Comparison of ENCODE assay signal across 14 cellular contexts in genomic region chr1:149915429-149916192, GRCh38. TPM values are rescaled to one million over a fixed set of nuclear protein-coding genes. Genes with fewer than 3 reads are reported as not detected.
DNase-seq lines count a peak whose midpoint lies in the region; ATAC-seq and TF ChIP-seq lines count a peak whose summit lies in the region.
"Had no signal": no experiment of that assay in that cellular context is flagged by ENCODE, and none has a peak within 500 bp of the region (broad histone marks: within the 10 kb centered on the region; RNA-seq: fewer than 3 reads in every experiment).

No MANE protein-coding gene starts in this region.

- peaks cover 21% of the 10 kb centered on the region for H3K36me3 Mint-ChIP-seq in activated naive CD4-positive, alpha-beta T cell treated with anti-CD3 and anti-CD28 coated beads, Interleukin-2, amount 10 ng/mL, durations not matched to agents 7 days and 5 days
- H3K36me3 Mint-ChIP-seq in activated CD8-positive, alpha-beta T cell treated with anti-CD3 and anti-CD28 coated beads for 36 hours (ENCODE audit: low read depth): no peaks in the 10 kb centered on the region
- H3K36me3 Mint-ChIP-seq in immature natural killer cell: peaks cover 0 to under 1% (median 0%) of the 10 kb centered on the region in 3 donors

- H3K9me3 ChIP-seq in uterus: no peaks in the 10 kb centered on the region
- H3K9me3 ChIP-seq: stomach had no signal

- no peaks in the 10 kb centered on the region for H3K27me3 ChIP-seq in uterus
- H3K27me3 ChIP-seq: brain microvascular endothelial cell had no signal

- POLR2A ChIA-PET in activated CD8-positive, alpha-beta T cell treated with anti-CD3 and anti-CD28 coated beads for 36 hours (lab: Charles Lee): interaction anchor here (1.3 to 7.6 kb wide), 4 partner anchors 10 to 319 kb away, joined by 3 to 61 read pairs (median 5); a partner anchor contains a TSS

- no peak for TF ChIP-seq CTCF in activated CD8-positive, alpha-beta T cell treated with anti-CD3 and anti-CD28 coated beads for 36 hours (IDR thresholded peaks at IDR 0.05)
- TF ChIP-seq CTCF in uterus (IDR thresholded peaks at IDR 0.05): no peak
- no peak for TF ChIP-seq CTCF in GM20000 (IDR thresholded peaks at IDR 0.05; ENCODE audit: extremely low read depth, missing control alignments)

- H3K4me3 Mint-ChIP-seq in activated naive CD4-positive, alpha-beta T cell treated with anti-CD3 and anti-CD28 coated beads, Interleukin-2, amount 10 ng/mL, durations not matched to agents 7 days and 5 days: peak overlapping the region; percentile 91
- H3K4me3 Mint-ChIP-seq in activated CD8-positive, alpha-beta T cell treated with anti-CD3 and anti-CD28 coated beads for 36 hours: peak overlapping the region; percentile 81
- peak overlapping the region in 3 of 5 donors; percentile 24 to 28 (median 26) for H3K4me3 Mint-ChIP-seq in immature natural killer cell

- H3K4me1 ChIP-seq in uterus: no peaks in the 10 kb centered on the region
- H3K4me1 ChIP-seq: foreskin keratinocyte had no signal

- TF ChIP-seq POLR2A in uterus (IDR thresholded peaks at IDR 0.05): no peak

- H3K27me3 Mint-ChIP-seq in activated naive CD4-positive, alpha-beta T cell treated with anti-CD3 and anti-CD28 coated beads, Interleukin-2, amount 10 ng/mL, durations not matched to agents 7 days and 5 days: peaks cover 12% of the 10 kb centered on the region
- no peaks in the 10 kb centered on the region for H3K27me3 Mint-ChIP-seq in activated CD8-positive, alpha-beta T cell treated with anti-CD3 and anti-CD28 coated beads for 36 hours
- H3K27me3 Mint-ChIP-seq in immature natural killer cell (ENCODE audit: low read depth in 3 of 3): peaks cover 12 to 24% (median 12%) of the 10 kb centered on the region in 3 donors

- no peak for ATAC-seq in activated CD8-positive, alpha-beta T cell treated with anti-CD3 and anti-CD28 coated beads for 36 hours
- ATAC-seq in GM21515 (IDR thresholded peaks at IDR 0.05; ENCODE audit: unreplicated experiment): no peak
- ATAC-seq in GM19467 (IDR thresholded peaks at IDR 0.05; ENCODE audit: unreplicated experiment): no peak
- ATAC-seq: foreskin keratinocyte had no signal

- peaks cover 56% of the 10 kb centered on the region for H3K4me1 Mint-ChIP-seq in activated naive CD4-positive, alpha-beta T cell treated with anti-CD3 and anti-CD28 coated beads, Interleukin-2, amount 10 ng/mL, durations not matched to agents 7 days and 5 days
- H3K4me1 Mint-ChIP-seq in activated CD8-positive, alpha-beta T cell treated with anti-CD3 and anti-CD28 coated beads for 36 hours (ENCODE audit: low read depth): peaks cover 33% of the 10 kb centered on the region
- H3K4me1 Mint-ChIP-seq in immature natural killer cell: peaks cover 12 to 14% of the 10 kb centered on the region in 2 donors

- intact Hi-C loops in activated CD8-positive, alpha-beta T cell treated with anti-CD3 and anti-CD28 coated beads for 36 hours (cut with micrococcal nuclease): no loop called here
- intact Hi-C loops in uterus (cut with DNase I; ENCODE audit: low total_unique reads): no loop called here

- no peak overlapping the region for H3K4me3 ChIP-seq in uterus
- H3K4me3 ChIP-seq: GM23248 had no signal

- H3K9me3 Mint-ChIP-seq in activated naive CD4-positive, alpha-beta T cell treated with anti-CD3 and anti-CD28 coated beads, Interleukin-2, amount 10 ng/mL, durations not matched to agents 7 days and 5 days: no peaks in the 10 kb centered on the region
- no peaks in the 10 kb centered on the region for H3K9me3 Mint-ChIP-seq in activated CD8-positive, alpha-beta T cell treated with anti-CD3 and anti-CD28 coated beads for 36 hours
- H3K9me3 Mint-ChIP-seq in immature natural killer cell: no peaks in the 10 kb centered on the region

- no peaks in the 10 kb centered on the region for H3K36me3 ChIP-seq in uterus
- H3K36me3 ChIP-seq: brain microvascular endothelial cell had no signal

- no peak for DNase-seq in activated naive CD4-positive, alpha-beta T cell treated with anti-CD3 and anti-CD28 coated beads, Interleukin-2, amount 10 ng/mL, durations not matched to agents 7 days and 5 days
- no peak for DNase-seq in activated naive CD4-positive, alpha-beta T cell treated with anti-CD3 and anti-CD28 coated beads, Interleukin-2, amount 50 U/mL, for 16 hours
- DNase-seq in activated CD8-positive, alpha-beta T cell treated with anti-CD3 and anti-CD28 coated beads for 36 hours: no peak
- DNase-seq in immature natural killer cell (no peak), uterus (no peak), GM20000 (ENCODE audit: low spot score) (no peak)
- DNase-seq: brain microvascular endothelial cell, C1 segment of cervical spinal cord, foreskin keratinocyte, GM23248, NCI-H1092 treated with DMSO at 0.1 percent for 48 hours, stomach had no signal

- peak overlapping the region; percentile 6 for H3K27ac Mint-ChIP-seq in activated naive CD4-positive, alpha-beta T cell treated with anti-CD3 and anti-CD28 coated beads, Interleukin-2, amount 10 ng/mL, durations not matched to agents 7 days and 5 days
- H3K27ac Mint-ChIP-seq in activated CD8-positive, alpha-beta T cell treated with anti-CD3 and anti-CD28 coated beads for 36 hours: peak overlapping the region; percentile 6
- no peak overlapping the region for H3K27ac Mint-ChIP-seq in immature natural killer cell

- CTCF ChIA-PET in activated naive CD4-positive, alpha-beta T cell treated with anti-CD3 and anti-CD28 coated beads, Interleukin-2, amount 10 ng/mL, durations not matched to agents 7 days and 5 days (lab: Charles Lee): interaction anchor here (1.0 kb wide), 1 partner anchor 135 kb away, joined by 4 read pairs; no protein-coding TSS in a partner anchor
- CTCF ChIA-PET in activated CD8-positive, alpha-beta T cell treated with anti-CD3 and anti-CD28 coated beads for 36 hours (lab: Charles Lee): interaction anchor here (0.7 to 1.6 kb wide), 4 partner anchors 47 to 271 kb away, joined by 3 read pairs; no protein-coding TSS in a partner anchor

- peak overlapping the region; percentile 58 to 67 for H3K27ac ChIP-seq in uterus
- H3K27ac ChIP-seq: brain microvascular endothelial cell, foreskin keratinocyte, GM23248 had no signal

RNA-seq across cellular contexts. Expression of gene SV2A, which starts 2.0 kb away (rescaled TPM):
- total RNA-seq in activated CD8-positive, alpha-beta T cell treated with anti-CD3 and anti-CD28 coated beads for 36 hours: 1 to 10 TPM; 8.2 to 9.1 TPM
- 1 to 10 TPM in 1 of 3 donors, under 1 TPM in 1, not detected in 1; 0.89 to 1.0 TPM for polyA plus RNA-seq in immature natural killer cell
- 10 to 100 TPM in 2 of 4 donors, 1 to 10 TPM in 2; 1.5 to 22.6 (median 12.0) TPM for total RNA-seq in uterus

RNA-seq across cellular contexts. Expression of gene SF3B4, which starts 12.0 kb away (rescaled TPM):
- total RNA-seq in activated CD8-positive, alpha-beta T cell treated with anti-CD3 and anti-CD28 coated beads for 36 hours: 10 to 100 TPM; 67.1 to 67.6 TPM
- 100 to 1,000 TPM in 2 of 3 donors, 10 to 100 TPM in 1; 70.1 to 137 (median 103) TPM for polyA plus RNA-seq in immature natural killer cell
- 10 to 100 TPM; 10.9 to 64.6 (median 15.6) TPM for total RNA-seq in uterus

RNA-seq across cellular contexts. Expression of gene BOLA1, which starts 16.2 kb away (rescaled TPM):
- 10 to 100 TPM; 25.1 to 28.8 TPM for total RNA-seq in activated CD8-positive, alpha-beta T cell treated with anti-CD3 and anti-CD28 coated beads for 36 hours
- 10 to 100 TPM; 12.6 to 35.2 (median 30.4) TPM for polyA plus RNA-seq in immature natural killer cell
- total RNA-seq in uterus: 10 to 100 TPM in 3 of 4 donors, 1 to 10 TPM in 1; 2.1 to 51.2 (median 15.3) TPM

RNA-seq across cellular contexts. Expression of gene MTMR11, which starts 21.1 kb away (rescaled TPM):
- total RNA-seq in activated CD8-positive, alpha-beta T cell treated with anti-CD3 and anti-CD28 coated beads for 36 hours: under 1 TPM; 0.51 to 0.86 TPM
- 1 to 10 TPM in 2 of 3 donors, under 1 TPM in 1; 0.17 to 4.8 (median 1.7) TPM for polyA plus RNA-seq in immature natural killer cell
- 10 to 100 TPM in 3 of 4 donors, 1 to 10 TPM in 1; 6.4 to 48.2 (median 32.1) TPM for total RNA-seq in uterus

Comparison
In these comparisons a context has a peak if more than half of its experiments do, and no peak if none do; other contexts are left out.
1. H3K27ac Mint-ChIP-seq: peak in activated naive CD4-positive, alpha-beta T cell treated with anti-CD3 and anti-CD28 coated beads, Interleukin-2, amount 10 ng/mL, durations not matched to agents 7 days and 5 days (single experiment) and activated CD8-positive, alpha-beta T cell treated with anti-CD3 and anti-CD28 coated beads for 36 hours (single experiment); none in immature natural killer cell (0 of 6).
2. H3K4me3 Mint-ChIP-seq: peak in every context shown above with its lines; median percentile 91 in activated naive CD4-positive, alpha-beta T cell treated with anti-CD3 and anti-CD28 coated beads, Interleukin-2, amount 10 ng/mL, durations not matched to agents 7 days and 5 days; 81 in activated CD8-positive, alpha-beta T cell treated with anti-CD3 and anti-CD28 coated beads for 36 hours; 26 in immature natural killer cell.